ENCODE assay signal across 17 cellular contexts in the genomic region with DNA sequence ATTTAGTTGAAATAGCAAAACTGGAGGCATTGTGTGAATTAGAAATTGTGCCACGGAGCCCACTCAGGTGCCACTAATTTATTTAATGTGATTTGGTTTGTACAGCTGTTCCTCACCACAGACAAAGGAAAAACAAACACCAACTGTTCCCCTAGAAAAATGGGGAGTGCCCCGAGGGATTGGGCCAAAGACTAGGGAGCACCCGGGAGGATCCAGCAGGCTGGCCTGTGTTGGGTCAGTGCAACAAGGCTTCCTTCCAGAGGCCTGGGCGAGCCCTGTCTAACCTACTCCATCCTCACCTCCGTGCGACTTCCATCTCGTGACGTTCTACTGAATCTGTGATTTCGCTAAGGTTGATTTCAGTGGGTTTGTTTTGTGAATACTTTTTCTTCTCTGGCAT.
"Had no signal": no experiment of that assay in that cellular context is flagged by ENCODE, and none has a peak within 500 bp of the region (broad histone marks: within the 10 kb centered on the region; RNA-seq: fewer than 3 reads in every experiment).

No MANE protein-coding gene starts in this region.

- H3K27ac Mint-ChIP-seq: activated naive CD4-positive, alpha-beta T cell treated with anti-CD3 and anti-CD28 coated beads, Interleukin-2, amount 50 U/mL, for 72 hours; activated T-helper 1 cell treated with anti-CD3 and anti-CD28 coated beads, Interleukin-12 subunit alpha, Interleukin-12 subunit beta, Interleukin-2, Interleukin-4 antibody, amounts not matched to agents 30 ng/mL and 10 ng/mL and 1 ng/mL, durations not matched to agents 14 hours and 24 hours and 36 hours had no signal

- DNase-seq: activated CD4-positive, alpha-beta T cell treated with anti-CD3 and anti-CD28 coated beads for 1 hour; activated CD8-positive, alpha-beta memory T cell treated with anti-CD3 and anti-CD28 coated beads for 24 hours; activated CD8-positive, alpha-beta memory T cell treated with anti-CD3 and anti-CD28 coated beads, Interleukin-2, amount 50 U/mL, for 48 hours; activated gamma-delta T cell treated with Interleukin-2 at 50 U/mL for 16 hours; adrenal gland; effector CD4-positive, alpha-beta T cell; head of caudate nucleus; kidney glomerular epithelial cell; mucosa of descending colon; naive thymus-derived CD4-positive, alpha-beta T cell; posterior cingulate gyrus; stimulated activated naive CD4-positive, alpha-beta T cell; T-helper 2 cell; WERI-Rb-1 had no signal

- ATAC-seq: activated naive CD4-positive, alpha-beta T cell treated with anti-CD3 and anti-CD28 coated beads, Interleukin-2, amount 50 U/mL, for 72 hours; mucosa of descending colon; naive thymus-derived CD4-positive, alpha-beta T cell had no signal

- H3K9me3 Mint-ChIP-seq: activated naive CD4-positive, alpha-beta T cell treated with anti-CD3 and anti-CD28 coated beads, Interleukin-2, amount 50 U/mL, for 72 hours; activated T-helper 1 cell treated with anti-CD3 and anti-CD28 coated beads, Interleukin-12 subunit alpha, Interleukin-12 subunit beta, Interleukin-2, Interleukin-4 antibody, amounts not matched to agents 30 ng/mL and 10 ng/mL and 1 ng/mL, durations not matched to agents 14 hours and 24 hours and 36 hours; memory B cell; naive thymus-derived CD4-positive, alpha-beta T cell had no signal

- H3K4me3 Mint-ChIP-seq: activated T-helper 1 cell treated with anti-CD3 and anti-CD28 coated beads, Interleukin-12 subunit alpha, Interleukin-12 subunit beta, Interleukin-2, Interleukin-4 antibody, amounts not matched to agents 30 ng/mL and 10 ng/mL and 1 ng/mL, durations not matched to agents 14 hours and 24 hours and 36 hours; memory B cell; naive thymus-derived CD4-positive, alpha-beta T cell had no signal

- H3K27me3 Mint-ChIP-seq: memory B cell; naive thymus-derived CD4-positive, alpha-beta T cell had no signal
